ENCODE assay signal across 1 cellular context in genomic region chr7:55108818-55109217, GRCh38.
TF ChIP-seq lines count a peak whose summit lies in the region.

No MANE protein-coding gene starts in this region.

TF ChIP-seq in GM23338, 12 proteins besides CTCF, POLR2A, EP300 and RAD21:
- TF ChIP-seq, protein P1, sequence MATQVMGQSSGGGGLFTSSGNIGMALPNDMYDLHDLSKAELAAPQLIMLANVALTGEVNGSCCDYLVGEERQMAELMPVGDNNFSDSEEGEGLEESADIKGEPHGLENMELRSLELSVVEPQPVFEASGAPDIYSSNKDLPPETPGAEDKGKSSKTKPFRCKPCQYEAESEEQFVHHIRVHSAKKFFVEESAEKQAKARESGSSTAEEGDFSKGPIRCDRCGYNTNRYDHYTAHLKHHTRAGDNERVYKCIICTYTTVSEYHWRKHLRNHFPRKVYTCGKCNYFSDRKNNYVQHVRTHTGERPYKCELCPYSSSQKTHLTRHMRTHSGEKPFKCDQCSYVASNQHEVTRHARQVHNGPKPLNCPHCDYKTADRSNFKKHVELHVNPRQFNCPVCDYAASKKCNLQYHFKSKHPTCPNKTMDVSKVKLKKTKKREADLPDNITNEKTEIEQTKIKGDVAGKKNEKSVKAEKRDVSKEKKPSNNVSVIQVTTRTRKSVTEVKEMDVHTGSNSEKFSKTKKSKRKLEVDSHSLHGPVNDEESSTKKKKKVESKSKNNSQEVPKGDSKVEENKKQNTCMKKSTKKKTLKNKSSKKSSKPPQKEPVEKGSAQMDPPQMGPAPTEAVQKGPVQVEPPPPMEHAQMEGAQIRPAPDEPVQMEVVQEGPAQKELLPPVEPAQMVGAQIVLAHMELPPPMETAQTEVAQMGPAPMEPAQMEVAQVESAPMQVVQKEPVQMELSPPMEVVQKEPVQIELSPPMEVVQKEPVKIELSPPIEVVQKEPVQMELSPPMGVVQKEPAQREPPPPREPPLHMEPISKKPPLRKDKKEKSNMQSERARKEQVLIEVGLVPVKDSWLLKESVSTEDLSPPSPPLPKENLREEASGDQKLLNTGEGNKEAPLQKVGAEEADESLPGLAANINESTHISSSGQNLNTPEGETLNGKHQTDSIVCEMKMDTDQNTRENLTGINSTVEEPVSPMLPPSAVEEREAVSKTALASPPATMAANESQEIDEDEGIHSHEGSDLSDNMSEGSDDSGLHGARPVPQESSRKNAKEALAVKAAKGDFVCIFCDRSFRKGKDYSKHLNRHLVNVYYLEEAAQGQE (IDR thresholded peaks at IDR 0.05; ENCODE audit: unreplicated experiment), result no peak
- TF ChIP-seq ZNF114 (CRISPR knock-in tag; IDR thresholded peaks at IDR 0.05), result no peak
- no peak for TF ChIP-seq NANOG (IDR thresholded peaks at IDR 0.05; ENCODE audit: borderline replicate concordance)
- TF ChIP-seq EZH2 (IDR thresholded peaks at IDR 0.05; ENCODE audit: low read depth, unreplicated experiment), result no peak
- no peak for TF ChIP-seq ZNF331 (CRISPR knock-in tag; IDR thresholded peaks at IDR 0.05; ENCODE audit: low read depth)
- no peak for TF ChIP-seq JUNB (IDR thresholded peaks at IDR 0.05; ENCODE audit: unreplicated experiment)
- TF ChIP-seq, protein P2, sequence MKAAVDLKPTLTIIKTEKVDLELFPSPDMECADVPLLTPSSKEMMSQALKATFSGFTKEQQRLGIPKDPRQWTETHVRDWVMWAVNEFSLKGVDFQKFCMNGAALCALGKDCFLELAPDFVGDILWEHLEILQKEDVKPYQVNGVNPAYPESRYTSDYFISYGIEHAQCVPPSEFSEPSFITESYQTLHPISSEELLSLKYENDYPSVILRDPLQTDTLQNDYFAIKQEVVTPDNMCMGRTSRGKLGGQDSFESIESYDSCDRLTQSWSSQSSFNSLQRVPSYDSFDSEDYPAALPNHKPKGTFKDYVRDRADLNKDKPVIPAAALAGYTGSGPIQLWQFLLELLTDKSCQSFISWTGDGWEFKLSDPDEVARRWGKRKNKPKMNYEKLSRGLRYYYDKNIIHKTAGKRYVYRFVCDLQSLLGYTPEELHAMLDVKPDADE (IDR thresholded peaks at IDR 0.05), result no peak
- no peak for TF ChIP-seq ZNF462 (CRISPR knock-in tag; IDR thresholded peaks at IDR 0.05)
TF ChIP-seq in GM23338: peak in this region for 0.
